ENCODE assay signal across 16 cellular contexts in the genomic region with DNA sequence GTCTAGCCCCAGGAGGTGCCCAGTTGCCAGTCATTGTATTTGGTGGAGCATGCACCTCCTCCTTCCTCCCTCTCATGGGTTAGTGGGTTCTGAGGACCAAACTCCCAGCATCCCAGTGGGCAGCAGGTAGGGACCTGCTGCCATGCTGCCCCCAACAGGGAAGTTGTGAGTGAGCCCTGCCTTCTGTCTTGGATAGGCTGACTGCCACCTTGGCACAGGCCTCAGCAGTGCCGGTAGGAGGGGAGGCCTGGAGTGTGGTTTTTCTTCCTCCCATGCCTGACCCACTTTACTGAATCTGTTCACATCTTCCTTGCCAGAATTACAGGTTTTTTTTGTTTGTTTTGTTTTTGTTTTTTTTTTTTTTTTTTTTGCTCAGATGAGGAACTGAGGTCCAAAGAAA. TPM values are rescaled to one million over a fixed set of nuclear protein-coding genes. Genes with fewer than 3 reads are reported as not detected.
DNase-seq lines count a peak whose midpoint lies in the region; ATAC-seq and TF ChIP-seq lines count a peak whose summit lies in the region.
"Had no signal": no experiment of that assay in that cellular context is flagged by ENCODE, and none has a peak within 500 bp of the region (broad histone marks: within the 10 kb centered on the region; RNA-seq: fewer than 3 reads in every experiment).

No MANE protein-coding gene starts in this region.

- CTCF ChIA-PET in mammary epithelial cell (lab: Charles Lee; ENCODE audit: low non-redundant PET): no interaction called here

- H3K4me1 Mint-ChIP-seq in T-helper 2 cell treated with Interferon-gamma antibody and Interleukin-4, amounts not matched to agents 5 μg/mL and 100 μg/mL, for 36 hours (ENCODE audit: low read depth): peaks cover 59% of the 10 kb centered on the region

- H3K4me3 Mint-ChIP-seq in T-helper 2 cell treated with Interferon-gamma antibody and Interleukin-4, amounts not matched to agents 5 μg/mL and 100 μg/mL, for 36 hours: no peak overlapping the region
- H3K4me3 Mint-ChIP-seq: mesothelial cell of epicardium had no signal

- peak overlapping the region; percentile 25 to 63 for H3K27ac ChIP-seq in breast epithelium
- H3K27ac ChIP-seq in mammary epithelial cell (ENCODE audit: insufficient read depth, low read depth, low read length): no peak overlapping the region
- peak overlapping the region in 53 of 59 donors; percentile 45 to 96 (median 70) for H3K27ac ChIP-seq in dorsolateral prefrontal cortex
- peak overlapping the region in 1 of 2 donors; percentile 42 for H3K27ac ChIP-seq in testis
- H3K27ac ChIP-seq: parathyroid adenoma, SJSA1, transverse colon had no signal

- no peak overlapping the region for H3K9ac ChIP-seq in mammary epithelial cell (ENCODE audit: insufficient read depth, low read length)
- H3K9ac ChIP-seq: parathyroid adenoma had no signal

- dilution Hi-C loops in mammary epithelial cell (cut with HindIII; ENCODE audit: low sequenced_read_pairs): no loop called here

- no peaks in the 10 kb centered on the region for H3K27me3 ChIP-seq in breast epithelium
- no peaks in the 10 kb centered on the region for H3K27me3 ChIP-seq in mammary epithelial cell (ENCODE audit: insufficient read depth, low read length)
- H3K27me3 ChIP-seq in dorsolateral prefrontal cortex: no peaks in the 10 kb centered on the region
- H3K27me3 ChIP-seq in testis: no peaks in the 10 kb centered on the region
- H3K27me3 ChIP-seq: gastrocnemius medialis, SJSA1, transverse colon had no signal

- H3K36me3 Mint-ChIP-seq in T-helper 2 cell treated with Interferon-gamma antibody and Interleukin-4, amounts not matched to agents 5 μg/mL and 100 μg/mL, for 36 hours (ENCODE audit: low read depth): peaks cover 84% of the 10 kb centered on the region

- no peak overlapping the region for H3K4me2 ChIP-seq in mammary epithelial cell (ENCODE audit: insufficient read depth, low read depth, low read length)

- no peak overlapping the region for H2AFZ ChIP-seq in mammary epithelial cell (ENCODE audit: low read depth, low read length)
- H2AFZ ChIP-seq: parathyroid adenoma had no signal

- H3K4me1 ChIP-seq in breast epithelium (peaks cover 0 to 1% of the 10 kb centered on the region in 2 donors), mammary epithelial cell (ENCODE audit: insufficient read depth, low read length) (peaks cover 20% of the 10 kb centered on the region), testis (peaks cover 15% of the 10 kb centered on the region)
- H3K4me1 ChIP-seq: SJSA1 had no signal

- TF ChIP-seq POLR2A in breast epithelium (IDR thresholded peaks at IDR 0.05) (no peak), testis (IDR thresholded peaks at IDR 0.05) (no peak)

- in situ Hi-C loops in mammary epithelial cell (cut with MboI; ENCODE audit: low sequenced_read_pairs in 2 of 2): no loop called here

- no peak for DNase-seq in breast epithelium (ENCODE audit: low spot score in 2 of 2)
- DNase-seq in mammary epithelial cell: no peak
- no peak for DNase-seq in T-helper 2 cell treated with Interferon-gamma antibody and Interleukin-4, amounts not matched to agents 5 μg/mL and 100 μg/mL, for 36 hours (ENCODE audit: low spot score)
- DNase-seq in dorsolateral prefrontal cortex: peak in 5 of 10 donors; percentile 62 to 92 (median 64)
- peak; percentile 23 for DNase-seq in testis
- DNase-seq in putamen (ENCODE audit: low spot score): no peak
- DNase-seq in GF-D8 (lab: John Stamatoyannopoulos, UW): no peak
- DNase-seq: activated CD8-positive, alpha-beta memory T cell treated with anti-CD3 and anti-CD28 coated beads, Interleukin-2, amount 50 U/mL, for 4 hours; DMS153; gastrocnemius medialis; NCI-H2029 treated with DMSO at 0.1 percent for 48 hours; transverse colon had no signal

- no peaks in the 10 kb centered on the region for H4K20me1 ChIP-seq in mammary epithelial cell (ENCODE audit: insufficient read depth, low read length)

- H3K36me3 ChIP-seq in breast epithelium (peaks cover 16% of the 10 kb centered on the region), mammary epithelial cell (ENCODE audit: insufficient read depth, low read length) (peaks cover 32% of the 10 kb centered on the region), testis (ENCODE audit: low read depth, missing control alignments) (no peaks in the 10 kb centered on the region)

- H3K4me3 ChIP-seq in breast epithelium (no peak overlapping the region), mammary epithelial cell (replicated peaks in 1 of 3; ENCODE audit: insufficient read depth in 1 of 3, low read depth in 2 of 3, low read length in 3 of 3) (no peak overlapping the region), dorsolateral prefrontal cortex (no peak overlapping the region), testis (no peak overlapping the region)
- H3K4me3 ChIP-seq: gastrocnemius medialis, SJSA1, transverse colon had no signal

- H3K9me3 Mint-ChIP-seq in T-helper 2 cell treated with Interferon-gamma antibody and Interleukin-4, amounts not matched to agents 5 μg/mL and 100 μg/mL, for 36 hours: no peaks in the 10 kb centered on the region
- H3K9me3 Mint-ChIP-seq: mesothelial cell of epicardium had no signal

- no peak for TF ChIP-seq CTCF in breast epithelium (IDR thresholded peaks at IDR 0.05)
- TF ChIP-seq CTCF in mammary epithelial cell (conservative IDR thresholded peaks at IDR 0.05 in 1 of 2, IDR thresholded peaks at IDR 0.05 in 1 of 2; ENCODE audit: extremely low read depth in 1 of 2, insufficient read depth in 1 of 2, low read depth in 1 of 2, low read length in 2 of 2): no peak
- TF ChIP-seq CTCF in dorsolateral prefrontal cortex (IDR thresholded peaks at IDR 0.05 in 54 of 56, conservative IDR thresholded peaks at IDR 0.05 in 2 of 56; ENCODE audit: low read depth in 1 of 56, partially characterized antibody in 56 of 56): peak in 5 of 56 donors; percentile 7 to 17 (median 10)
- TF ChIP-seq CTCF in testis (IDR thresholded peaks at IDR 0.05): no peak

- no peak for ATAC-seq in GM21529 (IDR thresholded peaks at IDR 0.05; ENCODE audit: unreplicated experiment)
- ATAC-seq: gastrocnemius medialis had no signal

- BruUV-seq in mammary epithelial cell (replicated peaks; lab: Mats Ljungman, UMichigan): no TSS peak

- 0% methylated on average over 1 of the region's 1 CpG for WGBS in mammary epithelial cell (ENCODE audit: low coverage, missing lambda C conversion rate)
- WGBS in testis, 2 donors: 54 to 57% methylated on average over 1 of the region's 1 CpG

- peaks cover 42% of the 10 kb centered on the region for H3K79me2 ChIP-seq in mammary epithelial cell (ENCODE audit: insufficient read depth, low read length)

- no peaks in the 10 kb centered on the region for H3K27me3 Mint-ChIP-seq in T-helper 2 cell treated with Interferon-gamma antibody and Interleukin-4, amounts not matched to agents 5 μg/mL and 100 μg/mL, for 36 hours (ENCODE audit: low read depth)

- intact Hi-C loops in breast epithelium (cut with DNase I; ENCODE audit: low total_unique reads) (no loop called here), mammary epithelial cell (cut with micrococcal nuclease) (no loop called here), dorsolateral prefrontal cortex (cut with DNase I) (loop anchor here in 1 of 2 donors (10.0 kb wide), 1 partner anchor 253 kb away; no protein-coding TSS in a partner anchor), testis (cut with DNase I; ENCODE audit: low total_unique reads) (no loop called here)

- H3K9me3 ChIP-seq in breast epithelium (no peaks in the 10 kb centered on the region), mammary epithelial cell (replicated peaks; ENCODE audit: insufficient read depth, low read length) (no peaks in the 10 kb centered on the region), testis (no peaks in the 10 kb centered on the region)
- H3K9me3 ChIP-seq: gastrocnemius medialis, SJSA1, transverse colon had no signal

- peak overlapping the region; percentile 47 for H3K27ac Mint-ChIP-seq in T-helper 2 cell treated with Interferon-gamma antibody and Interleukin-4, amounts not matched to agents 5 μg/mL and 100 μg/mL, for 36 hours
- H3K27ac Mint-ChIP-seq: mesothelial cell of epicardium had no signal

RNA-seq across cellular contexts. Expression of a gene that starts 24.5 kb away (rescaled TPM):
- total RNA-seq in breast epithelium: 100 to 1,000 TPM in 1 of 3 donors, 10 to 100 TPM in 2; 88.5 to 132 (median 92.3) TPM
- 10 to 100 TPM; 74.3 to 75.8 TPM for total RNA-seq in mammary epithelial cell
- polyA plus RNA-seq in mammary epithelial cell: 34.9 TPM
- polyA minus RNA-seq in mammary epithelial cell: 170 TPM
- total RNA-seq in dorsolateral prefrontal cortex: 100 to 1,000 TPM; 110 to 346 (median 179) TPM
- total RNA-seq in testis: 100 to 1,000 TPM; 184 to 186 TPM
- polyA plus RNA-seq in testis (ENCODE audit: insufficient read depth, low read depth, low replicate concordance): 118 TPM
